In the genomic region with DNA sequence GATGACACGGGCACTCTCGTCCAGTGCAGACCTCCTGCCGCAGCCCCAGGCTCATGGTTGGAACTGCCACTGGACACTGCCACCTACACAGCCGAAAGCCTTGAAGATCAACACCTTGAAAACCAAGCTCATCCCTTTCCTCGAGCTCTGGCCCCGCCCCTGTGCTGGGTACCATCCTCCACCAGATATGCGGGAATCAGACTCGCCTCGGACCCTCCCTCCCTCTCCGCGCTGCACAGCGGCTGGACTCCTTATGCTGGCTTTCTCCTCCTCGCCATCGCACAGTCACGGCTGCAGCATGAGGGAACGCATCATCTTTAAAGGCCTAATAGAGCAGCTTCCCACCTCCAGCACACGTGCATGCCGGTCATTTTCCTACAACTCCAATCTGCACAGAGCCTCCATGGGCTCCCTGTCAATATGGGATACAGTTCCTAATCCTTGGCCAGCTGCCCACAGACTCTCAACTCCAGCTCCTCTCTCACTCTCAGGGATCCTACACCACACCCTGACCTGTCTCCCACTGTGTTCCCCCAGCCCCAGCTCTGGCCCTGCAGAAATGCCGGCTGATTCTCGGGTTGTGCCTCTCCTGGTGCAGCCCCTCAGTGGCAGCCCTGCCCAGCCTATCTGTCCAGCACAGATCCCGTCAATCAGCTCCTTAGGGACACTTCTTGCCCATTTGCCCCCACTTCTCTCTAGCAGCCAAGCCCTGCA, we compare ENCODE assay signal across 1 cellular context.
TF ChIP-seq lines count a peak whose summit lies in the region.

No MANE protein-coding gene starts in this region.

TF ChIP-seq in HepG2, 621 proteins besides CTCF, POLR2A, EP300 and RAD21 (continued from another document):
- TF ChIP-seq ZFP91 (CRISPR knock-in tag; IDR thresholded peaks at IDR 0.05; ENCODE audit: borderline replicate concordance) (peak; percentile 32; the same call in 1 of the 2 replicates), ZNF331 (CRISPR knock-in tag; IDR thresholded peaks at IDR 0.05) (no peak), MYC (CRISPR knock-in tag; IDR thresholded peaks at IDR 0.05; ENCODE audit: borderline replicate concordance) (no peak), BATF2 (CRISPR knock-in tag; IDR thresholded peaks at IDR 0.05) (no peak), ZMAT5 (CRISPR knock-in tag; IDR thresholded peaks at IDR 0.05; ENCODE audit: borderline replicate concordance, low read depth) (no peak), RBM22 (optimal IDR thresholded peaks at IDR 0.05; ENCODE audit: low read length) (peak; percentile 80), ZNF430 (CRISPR knock-in tag; IDR thresholded peaks at IDR 0.05) (no peak), NCOA5 (CRISPR knock-in tag; IDR thresholded peaks at IDR 0.05) (no peak), AGO2 (optimal IDR thresholded peaks at IDR 0.05; ENCODE audit: low read depth, low read length) (peak; percentile 75)
- TF ChIP-seq, protein P1, sequence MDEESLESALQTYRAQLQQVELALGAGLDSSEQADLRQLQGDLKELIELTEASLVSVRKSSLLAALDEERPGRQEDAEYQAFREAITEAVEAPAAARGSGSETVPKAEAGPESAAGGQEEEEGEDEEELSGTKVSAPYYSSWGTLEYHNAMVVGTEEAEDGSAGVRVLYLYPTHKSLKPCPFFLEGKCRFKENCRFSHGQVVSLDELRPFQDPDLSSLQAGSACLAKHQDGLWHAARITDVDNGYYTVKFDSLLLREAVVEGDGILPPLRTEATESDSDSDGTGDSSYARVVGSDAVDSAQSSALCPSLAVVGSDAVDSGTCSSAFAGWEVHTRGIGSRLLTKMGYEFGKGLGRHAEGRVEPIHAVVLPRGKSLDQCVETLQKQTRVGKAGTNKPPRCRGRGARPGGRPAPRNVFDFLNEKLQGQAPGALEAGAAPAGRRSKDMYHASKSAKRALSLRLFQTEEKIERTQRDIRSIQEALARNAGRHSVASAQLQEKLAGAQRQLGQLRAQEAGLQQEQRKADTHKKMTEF (CRISPR knock-in tag; IDR thresholded peaks at IDR 0.05) = no peak
